ENCODE assay signal across 30 cellular contexts in the genomic region with DNA sequence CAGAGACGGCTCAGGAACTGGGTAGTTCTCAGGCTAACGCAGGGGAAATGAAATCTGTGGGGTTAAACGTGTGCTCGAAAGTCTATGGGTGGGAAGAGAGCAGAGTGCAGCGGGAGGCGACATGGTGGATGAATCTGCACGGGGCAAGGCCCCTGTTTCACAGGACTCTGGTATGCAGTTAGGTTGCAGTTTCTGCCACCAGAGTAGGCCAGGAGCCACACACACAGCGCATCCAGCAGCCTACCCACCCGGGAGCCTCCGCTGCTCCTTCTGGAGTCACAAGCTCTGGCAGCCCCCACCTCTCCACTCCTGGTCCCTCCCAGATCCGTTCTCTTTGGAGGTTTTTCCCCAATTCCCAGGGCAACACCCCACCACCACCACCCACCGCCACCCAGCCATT. TPM values are rescaled to one million over a fixed set of nuclear protein-coding genes. Genes with fewer than 3 reads are reported as not detected.
"Had no signal": no experiment of that assay in that cellular context is flagged by ENCODE, and none has a peak within 500 bp of the region (broad histone marks: within the 10 kb centered on the region; RNA-seq: fewer than 3 reads in every experiment).

No MANE protein-coding gene starts in this region.

- H3K27me3 Mint-ChIP-seq: activated CD4-positive, alpha-beta T cell treated with anti-CD3 and anti-CD28 coated beads, Interleukin-2, amount 10 ng/mL, durations not matched to agents 24 days and 14 days; dendritic cell treated with granulocyte-macrophage colony-stimulating factor and Interleukin-4, amounts not matched to agents 40 ng/mL and 50 ng/mL, for 4 days had no signal

- DNase-seq: activated CD4-positive, alpha-beta memory T cell treated with anti-CD3 and anti-CD28 coated beads for 36 hours; activated CD4-positive, alpha-beta T cell treated with anti-CD3 and anti-CD28 coated beads for 36 hours; activated CD4-positive, alpha-beta T cell treated with anti-CD3 and anti-CD28 coated beads, Interleukin-2, amount 10 ng/mL, durations not matched to agents 24 days and 14 days; activated CD4-positive, CD25-positive, alpha-beta regulatory T cell; activated CD4-positive, CD25-positive, alpha-beta regulatory T cell treated with anti-CD3 and anti-CD28 coated beads, Interleukin-2, amount 50 U/mL, for 72 hours; activated CD8-positive, alpha-beta T cell treated with anti-CD3 and anti-CD28 coated beads, Interleukin-2, amount 10 ng/mL, durations not matched to agents 7 days and 5 days; activated gamma-delta T cell; activated naive CD4-positive, alpha-beta T cell; activated naive CD4-positive, alpha-beta T cell treated with anti-CD3 and anti-CD28 coated beads, Interleukin-2, amount 10 ng/mL, durations not matched to agents 7 days and 5 days; activated naive CD8-positive, alpha-beta T cell treated with anti-CD3 and anti-CD28 coated beads, Interleukin-2, amount 10 ng/mL, durations not matched to agents 7 days and 5 days; activated T-cell treated with anti-CD3 and anti-CD28 coated beads for 4 hours; activated T-cell treated with anti-CD3 and anti-CD28 coated beads, Interleukin-2, amount 50 U/mL, for 24 hours; activated T-cell treated with anti-CD3 and anti-CD28 coated beads, Interleukin-2, amount 50 U/mL, for 72 hours; aorta; body of pancreas; central memory CD4-positive, alpha-beta T cell; cerebellar nuclear complex; colonic mucosa; dorsolateral prefrontal cortex; effector CD4-positive, alpha-beta T cell; effector memory CD8-positive, alpha-beta T cell; erythroblast; foreskin keratinocyte; gastrocnemius medialis; T-helper 2 cell had no signal

- H3K27ac ChIP-seq: body of pancreas, colonic mucosa, dorsolateral prefrontal cortex, esophagus muscularis mucosa, foreskin keratinocyte, gastrocnemius medialis, SK-N-MC had no signal

- H3K27ac Mint-ChIP-seq: activated CD4-positive, alpha-beta memory T cell treated with anti-CD3 and anti-CD28 coated beads for 36 hours; activated CD4-positive, alpha-beta T cell treated with anti-CD3 and anti-CD28 coated beads for 36 hours; activated CD4-positive, alpha-beta T cell treated with anti-CD3 and anti-CD28 coated beads, Interleukin-2, amount 10 ng/mL, durations not matched to agents 24 days and 14 days; activated CD8-positive, alpha-beta T cell treated with anti-CD3 and anti-CD28 coated beads, Interleukin-2, amount 10 ng/mL, durations not matched to agents 7 days and 5 days; activated naive CD4-positive, alpha-beta T cell treated with anti-CD3 and anti-CD28 coated beads, Interleukin-2, amount 10 ng/mL, durations not matched to agents 7 days and 5 days; activated naive CD4-positive, alpha-beta T cell treated with anti-CD3 and anti-CD28 coated beads, Interleukin-2, amount 50 U/mL, for 72 hours; activated naive CD8-positive, alpha-beta T cell treated with anti-CD3 and anti-CD28 coated beads, Interleukin-2, amount 10 ng/mL, durations not matched to agents 7 days and 5 days; activated T-cell treated with anti-CD3 and anti-CD28 coated beads, Interleukin-2, amount 50 U/mL, for 24 hours; activated T-cell treated with anti-CD3 and anti-CD28 coated beads, Interleukin-2, amount 50 U/mL, for 72 hours; dendritic cell treated with granulocyte-macrophage colony-stimulating factor and Interleukin-4, amounts not matched to agents 40 ng/mL and 50 ng/mL, for 4 days; effector memory CD8-positive, alpha-beta T cell had no signal

- H3K4me1 Mint-ChIP-seq: activated CD4-positive, alpha-beta T cell treated with anti-CD3 and anti-CD28 coated beads for 36 hours; activated CD4-positive, alpha-beta T cell treated with anti-CD3 and anti-CD28 coated beads, Interleukin-2, amount 10 ng/mL, durations not matched to agents 24 days and 14 days; activated naive CD4-positive, alpha-beta T cell treated with anti-CD3 and anti-CD28 coated beads, Interleukin-2, amount 10 ng/mL, durations not matched to agents 7 days and 5 days; activated naive CD8-positive, alpha-beta T cell treated with anti-CD3 and anti-CD28 coated beads, Interleukin-2, amount 10 ng/mL, durations not matched to agents 7 days and 5 days had no signal

- H3K4me3 Mint-ChIP-seq: activated CD4-positive, alpha-beta memory T cell treated with anti-CD3 and anti-CD28 coated beads for 36 hours; activated CD4-positive, alpha-beta T cell treated with anti-CD3 and anti-CD28 coated beads for 36 hours; activated CD4-positive, alpha-beta T cell treated with anti-CD3 and anti-CD28 coated beads, Interleukin-2, amount 10 ng/mL, durations not matched to agents 24 days and 14 days; activated CD8-positive, alpha-beta T cell treated with anti-CD3 and anti-CD28 coated beads, Interleukin-2, amount 10 ng/mL, durations not matched to agents 7 days and 5 days; activated naive CD4-positive, alpha-beta T cell treated with anti-CD3 and anti-CD28 coated beads, Interleukin-2, amount 10 ng/mL, durations not matched to agents 7 days and 5 days; activated naive CD8-positive, alpha-beta T cell treated with anti-CD3 and anti-CD28 coated beads, Interleukin-2, amount 10 ng/mL, durations not matched to agents 7 days and 5 days; activated T-cell treated with anti-CD3 and anti-CD28 coated beads, Interleukin-2, amount 50 U/mL, for 24 hours; activated T-cell treated with anti-CD3 and anti-CD28 coated beads, Interleukin-2, amount 50 U/mL, for 72 hours; dendritic cell treated with granulocyte-macrophage colony-stimulating factor and Interleukin-4, amounts not matched to agents 40 ng/mL and 50 ng/mL, for 4 days; effector memory CD8-positive, alpha-beta T cell had no signal

- H3K27me3 ChIP-seq: body of pancreas, colonic mucosa, foreskin keratinocyte, gastrocnemius medialis had no signal

- H3K36me3 Mint-ChIP-seq: activated CD4-positive, alpha-beta memory T cell treated with anti-CD3 and anti-CD28 coated beads for 36 hours; activated naive CD4-positive, alpha-beta T cell treated with anti-CD3 and anti-CD28 coated beads, Interleukin-2, amount 10 ng/mL, durations not matched to agents 7 days and 5 days; activated naive CD4-positive, alpha-beta T cell treated with anti-CD3 and anti-CD28 coated beads, Interleukin-2, amount 50 U/mL, for 72 hours; activated naive CD8-positive, alpha-beta T cell treated with anti-CD3 and anti-CD28 coated beads, Interleukin-2, amount 10 ng/mL, durations not matched to agents 7 days and 5 days had no signal

- H3K9me3 ChIP-seq: body of pancreas, colonic mucosa, esophagus muscularis mucosa, gastrocnemius medialis had no signal

- H3K36me3 ChIP-seq: colonic mucosa, esophagus muscularis mucosa, gastrocnemius medialis had no signal

- H3K4me1 ChIP-seq: body of pancreas, colonic mucosa, esophagus muscularis mucosa, foreskin keratinocyte, gastrocnemius medialis had no signal

- H3K4me3 ChIP-seq: body of pancreas, colonic mucosa, dorsolateral prefrontal cortex, esophagus muscularis mucosa, gastrocnemius medialis, SK-N-MC had no signal

- H3K9me3 Mint-ChIP-seq: activated CD4-positive, alpha-beta memory T cell treated with anti-CD3 and anti-CD28 coated beads for 36 hours; activated CD4-positive, alpha-beta T cell treated with anti-CD3 and anti-CD28 coated beads, Interleukin-2, amount 10 ng/mL, durations not matched to agents 24 days and 14 days; activated naive CD4-positive, alpha-beta T cell treated with anti-CD3 and anti-CD28 coated beads, Interleukin-2, amount 10 ng/mL, durations not matched to agents 7 days and 5 days; activated naive CD4-positive, alpha-beta T cell treated with anti-CD3 and anti-CD28 coated beads, Interleukin-2, amount 50 U/mL, for 72 hours; activated naive CD8-positive, alpha-beta T cell treated with anti-CD3 and anti-CD28 coated beads, Interleukin-2, amount 10 ng/mL, durations not matched to agents 7 days and 5 days; activated T-cell treated with anti-CD3 and anti-CD28 coated beads, Interleukin-2, amount 50 U/mL, for 24 hours; activated T-cell treated with anti-CD3 and anti-CD28 coated beads, Interleukin-2, amount 50 U/mL, for 72 hours; dendritic cell treated with granulocyte-macrophage colony-stimulating factor and Interleukin-4, amounts not matched to agents 40 ng/mL and 50 ng/mL, for 4 days had no signal

RNA-seq across cellular contexts. Expression of a gene that starts 27.0 kb away (rescaled TPM):
- total RNA-seq: activated CD4-positive, alpha-beta memory T cell treated with anti-CD3 and anti-CD28 coated beads for 36 hours; activated CD4-positive, alpha-beta T cell treated with anti-CD3 and anti-CD28 coated beads for 36 hours; activated CD4-positive, alpha-beta T cell treated with anti-CD3 and anti-CD28 coated beads, Interleukin-2, amount 10 ng/mL, durations not matched to agents 24 days and 14 days; activated CD8-positive, alpha-beta T cell treated with anti-CD3 and anti-CD28 coated beads, Interleukin-2, amount 10 ng/mL, durations not matched to agents 7 days and 5 days; activated naive CD4-positive, alpha-beta T cell treated with anti-CD3 and anti-CD28 coated beads, Interleukin-2, amount 50 U/mL, for 72 hours; activated naive CD8-positive, alpha-beta T cell treated with anti-CD3 and anti-CD28 coated beads, Interleukin-2, amount 10 ng/mL, durations not matched to agents 7 days and 5 days; activated T-cell treated with anti-CD3 and anti-CD28 coated beads, Interleukin-2, amount 50 U/mL, for 72 hours; aorta; body of pancreas; colonic mucosa; esophagus muscularis mucosa; foreskin keratinocyte; gastrocnemius medialis; T-helper 1 cell treated with Interleukin-12 subunit alpha and Interleukin-12 subunit beta and Interleukin-4 antibody, amounts not matched to agents 30 ng/mL and 1 ng/mL, for 36 hours had no signal
- polyA plus RNA-seq: aorta, foreskin keratinocyte had no signal
